In the genomic region with DNA sequence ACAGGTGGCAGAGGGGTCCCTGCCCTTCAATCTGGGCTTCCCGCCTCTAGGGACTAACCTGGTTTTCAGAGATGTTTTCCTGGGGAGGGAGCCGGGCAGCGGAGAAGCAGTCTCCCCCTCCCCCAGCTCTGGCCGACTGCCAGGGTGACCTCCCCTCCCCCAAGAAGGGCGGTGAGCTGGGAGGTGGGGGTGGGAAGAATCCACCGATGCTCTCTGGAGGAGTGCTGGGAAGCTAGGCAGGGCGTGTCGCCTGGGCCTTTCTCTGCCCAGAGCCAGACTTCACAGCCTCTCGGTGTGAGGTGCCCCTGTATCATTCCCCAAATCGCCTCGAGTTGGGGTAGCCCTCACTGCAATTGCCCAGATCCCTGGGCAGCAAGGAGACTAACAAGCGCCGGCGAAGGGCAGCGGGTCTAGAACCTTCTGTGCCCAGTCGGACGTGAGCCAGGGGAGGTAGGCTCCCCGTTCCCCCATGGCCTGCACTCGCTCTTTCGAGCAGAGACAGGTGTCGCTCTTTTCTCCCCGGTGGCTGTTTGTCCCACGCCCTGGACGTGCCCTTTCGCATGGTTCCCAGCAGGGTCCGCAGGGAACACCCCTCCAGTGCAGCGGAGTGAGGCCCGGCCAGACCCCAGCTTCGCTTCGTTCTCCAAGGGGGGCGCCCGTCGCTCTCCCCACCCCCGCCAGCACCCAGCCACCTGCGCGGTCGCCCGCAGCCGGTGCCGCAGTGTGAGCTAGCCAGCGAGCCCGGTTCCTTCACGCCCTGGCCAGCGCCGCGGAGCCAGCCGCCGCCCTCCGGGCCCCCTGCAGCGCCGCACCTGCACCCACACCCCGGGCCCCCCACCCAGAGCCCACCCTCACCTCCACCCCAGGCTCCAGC, we compare ENCODE assay signal across 8 cellular contexts. TPM values are rescaled to one million over a fixed set of nuclear protein-coding genes. Genes with fewer than 3 reads are reported as not detected.
A peak's percentile ranks its signal among the peaks of the same experiment; 100 is the strongest.
DNase-seq lines count a peak whose midpoint lies in the region; ATAC-seq and TF ChIP-seq lines count a peak whose summit lies in the region.

No MANE protein-coding gene starts in this region.

- H4K20me1 ChIP-seq in OCI-LY7 (ENCODE audit: insufficient read depth, low read length): no peaks in the 10 kb centered on the region

- TF ChIP-seq CTCF in AG04450 (IDR thresholded peaks at IDR 0.05; ENCODE audit: low read depth, low read length): no peak
- no peak for TF ChIP-seq CTCF in OCI-LY7 (conservative IDR thresholded peaks at IDR 0.05; ENCODE audit: low read length)

- H2AFZ ChIP-seq in OCI-LY7 (ENCODE audit: low read length): no peak overlapping the region

- DNase-seq in AG04450 (ENCODE audit: low read depth, low spot score): no peak
- peak; percentile 70 for DNase-seq in NCI-H1105 treated with DMSO at 0.1 percent for 48 hours (lab: John Stamatoyannopoulos, UW)
- DNase-seq in OCI-M2 (lab: John Stamatoyannopoulos, UW; ENCODE audit: unreplicated experiment): no peak
- no peak for DNase-seq in OCI-LY7 (ENCODE audit: low spot score)
- no peak for DNase-seq in activated CD4-positive, alpha-beta T cell treated with anti-CD3 and anti-CD28 coated beads, Interleukin-2, amount 50 U/mL, for 4 hours

- CTCF ChIA-PET in AG04450 (lab: Charles Lee): interaction anchor here (0.9 kb wide), 1 partner anchor 31 kb away, joined by 4 read pairs; no protein-coding TSS in a partner anchor
- CTCF ChIA-PET in OCI-LY7 (lab: Charles Lee; ENCODE audit: unreplicated experiment): no interaction called here

- H3K4me1 ChIP-seq in endocrine pancreas (ENCODE audit: control insufficient read depth, insufficient read depth, low read length) (no peaks in the 10 kb centered on the region), muscle layer of colon (ENCODE audit: insufficient read depth, low read length) (no peaks in the 10 kb centered on the region), OCI-LY7 (ENCODE audit: insufficient read depth, low read length, poor library complexity, severe bottlenecking) (no peaks in the 10 kb centered on the region)

- peak overlapping the region; percentile 68 for H3K4me3 ChIP-seq in AG04450 (ENCODE audit: low read depth, low read length)
- no peak overlapping the region for H3K4me3 ChIP-seq in endocrine pancreas (ENCODE audit: control insufficient read depth, insufficient read depth, low read length)
- H3K4me3 ChIP-seq in muscle layer of colon (ENCODE audit: low read depth in 1 of 2, low read length in 2 of 2): peak overlapping the region; percentile 75 to 89
- no peak overlapping the region for H3K4me3 ChIP-seq in OCI-LY7 (ENCODE audit: low read depth, low read length, poor library complexity, severe bottlenecking)

- no peak for ATAC-seq in HG02970 (IDR thresholded peaks at IDR 0.05; ENCODE audit: low FRiP score, unreplicated experiment)

- H3K36me3 ChIP-seq in endocrine pancreas (ENCODE audit: control insufficient read depth, insufficient read depth, low read length) (no peaks in the 10 kb centered on the region), muscle layer of colon (ENCODE audit: insufficient read depth, low read length) (no peaks in the 10 kb centered on the region), OCI-LY7 (ENCODE audit: insufficient read depth, low read length) (no peaks in the 10 kb centered on the region)

- no peak overlapping the region for H3K4me2 ChIP-seq in OCI-LY7 (ENCODE audit: low read length)

- intact Hi-C loops in OCI-LY7 (cut with micrococcal nuclease; ENCODE audit: unreplicated experiment): no loop called here

- peaks cover 50% of the 10 kb centered on the region for H3K27me3 ChIP-seq in AG04450 (ENCODE audit: control insufficient read depth, insufficient read depth, low read length)
- no peaks in the 10 kb centered on the region for H3K27me3 ChIP-seq in endocrine pancreas (ENCODE audit: control insufficient read depth, insufficient read depth, low read length)
- H3K27me3 ChIP-seq in muscle layer of colon (ENCODE audit: control insufficient read depth in 1 of 2, insufficient read depth in 2 of 2, low read length in 2 of 2): no peaks in the 10 kb centered on the region

- peak overlapping the region; percentile 74 for H3K9ac ChIP-seq in endocrine pancreas (ENCODE audit: control insufficient read depth, insufficient read depth, low read length)
- H3K9ac ChIP-seq in muscle layer of colon (ENCODE audit: low read length): no peak overlapping the region

- POLR2A ChIA-PET in AG04450 (lab: Yijun Ruan, JAX) (no interaction called here), OCI-LY7 (lab: Charles Lee) (no interaction called here)

- no peaks in the 10 kb centered on the region for H3K9me2 ChIP-seq in OCI-LY7 (ENCODE audit: insufficient read depth, low read length)

- H3K9me3 ChIP-seq in AG04450 (ENCODE audit: control insufficient read depth, insufficient read depth, low read length): no peaks in the 10 kb centered on the region; the same call in 1 of the 2 replicates
- H3K9me3 ChIP-seq in endocrine pancreas (ENCODE audit: control insufficient read depth, low read length): no peaks in the 10 kb centered on the region
- no peaks in the 10 kb centered on the region for H3K9me3 ChIP-seq in muscle layer of colon (ENCODE audit: low read length)
- no peaks in the 10 kb centered on the region for H3K9me3 ChIP-seq in OCI-LY7 (ENCODE audit: low read length)

- no peaks in the 10 kb centered on the region for H3K79me2 ChIP-seq in OCI-LY7 (ENCODE audit: insufficient read depth, low read depth, low read length)

- no peak overlapping the region for H3K27ac ChIP-seq in AG04450 (ENCODE audit: low read depth, low read length)
- no peak overlapping the region for H3K27ac ChIP-seq in muscle layer of colon (ENCODE audit: low read depth, low read length)
- no peak overlapping the region for H3K27ac ChIP-seq in OCI-LY7 (ENCODE audit: low read depth, low read length, poor library complexity, severe bottlenecking)

- no TSS peak for BruUV-seq in OCI-LY7 (replicated peaks; lab: Mats Ljungman, UMichigan)

RNA-seq across cellular contexts. Expression of a gene that starts 1.1 kb away (rescaled TPM):
- 2.2 and 2.3 TPM in 2 replicates for polyA plus RNA-seq in AG04450 (2011; rRNA removed)
- 2.0 and 3.4 TPM in 2 replicates for polyA minus RNA-seq in AG04450 (2011; rRNA and poly(A)+ RNA removed)
- not detected in 2 replicates for total RNA-seq in OCI-LY7 (2014; rRNA removed; shearing (Covaris generic))
- not detected in 2 replicates for total RNA-seq in OCI-LY7 (2022)

Comparison
In these comparisons a context has a peak if more than half of its experiments do, and no peak if none do; other contexts are left out.
1. H3K4me3 ChIP-seq: peak in AG04450 (single experiment) and muscle layer of colon (2 of 2); none in endocrine pancreas (single experiment) and OCI-LY7 (single experiment).